Comparison of ENCODE assay signal across 8 cellular contexts in the genomic region with DNA sequence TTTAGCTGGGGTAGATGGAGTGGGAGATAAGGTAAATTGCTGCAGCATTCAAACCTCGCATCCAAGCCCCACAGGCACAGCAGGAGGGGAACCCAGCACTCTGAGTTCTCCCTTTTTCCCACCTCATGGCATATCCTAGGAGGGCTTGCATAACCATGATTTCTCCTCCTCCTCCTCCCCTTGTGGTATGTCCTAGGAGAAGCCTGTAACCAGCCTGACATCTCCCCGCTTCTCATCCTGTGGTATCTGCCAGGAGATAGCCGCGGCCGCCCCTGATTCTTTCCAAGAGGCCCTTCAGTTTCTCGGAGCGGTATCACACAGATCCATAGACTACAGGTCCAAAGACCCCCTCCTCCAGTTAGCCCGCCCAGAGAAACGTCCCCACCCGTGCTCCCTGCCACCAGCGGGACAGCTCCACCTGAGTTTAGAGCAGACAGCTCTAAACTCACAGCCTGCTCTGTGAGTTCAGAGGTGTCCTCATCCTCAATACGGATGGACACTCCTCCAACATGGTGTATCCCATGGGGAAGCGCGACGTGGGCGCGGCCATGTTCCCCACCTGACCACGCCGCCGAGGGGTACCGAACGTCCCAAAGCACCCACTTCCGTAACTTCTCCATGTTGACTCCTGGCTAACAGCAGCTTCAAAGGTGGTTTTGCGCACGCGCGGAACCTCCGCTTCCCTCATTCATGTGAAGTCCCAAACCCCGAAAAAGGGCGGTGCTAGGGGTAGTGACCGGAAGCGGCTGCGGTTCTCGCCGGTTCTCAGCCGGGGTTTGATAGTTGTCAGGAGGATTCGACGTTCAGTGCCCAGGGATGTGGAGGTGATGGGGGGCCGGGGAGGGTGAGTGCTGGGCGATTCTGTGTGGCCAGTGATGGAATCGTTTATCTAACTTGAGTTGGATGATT. TPM values are rescaled to one million over a fixed set of nuclear protein-coding genes. Genes with fewer than 3 reads are reported as not detected.
A peak's percentile ranks its signal among the peaks of the same experiment; 100 is the strongest.
DNase-seq lines count a peak whose midpoint lies in the region; ATAC-seq and TF ChIP-seq lines count a peak whose summit lies in the region.

A gene (plus strand): TSS at position 739 of the 909 bp plus-strand sequence. CDS start 9,366 bp downstream, outside the sequence.

- intact Hi-C loops in heart left ventricle (cut with DNase I): loop anchor here in 5 of 10 donors (5.0 to 10.0 kb wide), 4 partner anchors 179 to 188 kb away; a partner anchor contains a TSS

- H3K27me3 ChIP-seq in heart left ventricle: peaks cover 0 to 4% (median 0%) of the 10 kb centered on the region in 9 donors

- DNase-seq in GM13977 (ENCODE audit: low spot score): peak; percentile 73
- DNase-seq in NCI-H146 (lab: John Stamatoyannopoulos, UW): peak; percentile 98
- DNase-seq in T-cell: peak; percentile 80 to 90 (median 87)
- peak; percentile 95 for DNase-seq in amniotic epithelial cell (ENCODE audit: low read depth)
- peak; percentile 94 to 97 (median 96) for DNase-seq in heart left ventricle
- DNase-seq in pons (ENCODE audit: low spot score): peak; percentile 95
- peak; percentile 90 for DNase-seq in type B pancreatic cell (ENCODE audit: extremely low spot score, unreplicated experiment)

- CTCF ChIA-PET in T-cell (lab: Charles Lee): interaction anchor here (0.5 to 1.0 kb wide), 3 partner anchors 191 to 357 kb away, joined by 3 read pairs; no protein-coding TSS in a partner anchor

- H3K27ac Mint-ChIP-seq in T-cell: peak within 1 kb of the TSS; percentile 96 to 97
- peak within 1 kb of the TSS; percentile 93 for H3K27ac Mint-ChIP-seq in type B pancreatic cell

- H3K36me3 Mint-ChIP-seq in T-cell (no peaks in the 10 kb centered on the region), type B pancreatic cell (no peaks in the 10 kb centered on the region)

- H3K4me3 ChIP-seq in heart left ventricle: peak within 1 kb of the TSS; percentile 26 to 74 (median 59)

- peak in 1 of 2 donors; percentile 43 for TF ChIP-seq POLR2A in heart left ventricle (IDR thresholded peaks at IDR 0.05)

- in situ Hi-C loops in GM13977 (cut with MboI; ENCODE audit: low pct_unique_long_range_greater_than_20kb, low sequenced_read_pairs, unreplicated experiment): loop anchor here (10.0 kb wide), 1 partner anchor 188 kb away; no protein-coding TSS in a partner anchor

- H3K4me3 Mint-ChIP-seq in T-cell (peak within 1 kb of the TSS; percentile 96 to 99 (median 99)), type B pancreatic cell (peak within 1 kb of the TSS; percentile 97)

- H3K27me3 Mint-ChIP-seq in T-cell: no peaks in the 10 kb centered on the region
- H3K27me3 Mint-ChIP-seq in type B pancreatic cell: no peaks in the 10 kb centered on the region

- 0 to 36% (median 13%) methylated on average over 33 to 41 of the region's 41 CpGs for WGBS in heart left ventricle, 4 donors

- POLR2A ChIA-PET in T-cell (lab: Charles Lee): interaction anchor here in 1 of 2 donors (1.0 kb wide), 1 partner anchor 10 kb away, joined by 3 read pairs; no protein-coding TSS in a partner anchor

- peak within 1 kb of the TSS in 11 of 12 donors; percentile 59 to 83 (median 74) for H3K27ac ChIP-seq in heart left ventricle

- no peaks in the 10 kb centered on the region for H3K36me3 ChIP-seq in heart left ventricle

- peak; percentile 78 for ATAC-seq in HG02870 (IDR thresholded peaks at IDR 0.05; ENCODE audit: unreplicated experiment)
- ATAC-seq in T-cell (replicated peaks in 1 of 4): peak; percentile 96 to 98 (median 97)
- peak; percentile 99 to 100 (median 100) for ATAC-seq in heart left ventricle

- H3K9me3 ChIP-seq in heart left ventricle: no peaks in the 10 kb centered on the region

- H3K9me3 Mint-ChIP-seq in T-cell (no peaks in the 10 kb centered on the region), type B pancreatic cell (no peaks in the 10 kb centered on the region)

- H3K4me1 ChIP-seq in heart left ventricle: peaks cover 0 to 15% (median 0%) of the 10 kb centered on the region in 12 donors

- H3K4me1 Mint-ChIP-seq in T-cell: peaks cover 14 to 25% (median 17%) of the 10 kb centered on the region in 3 donors
- no peaks in the 10 kb centered on the region for H3K4me1 Mint-ChIP-seq in type B pancreatic cell (ENCODE audit: unreplicated experiment)

- TF ChIP-seq CTCF in GM13977 (IDR thresholded peaks at IDR 0.05; ENCODE audit: extremely low read depth, insufficient read depth, missing control alignments): no peak
- no peak for TF ChIP-seq CTCF in heart left ventricle (IDR thresholded peaks at IDR 0.05)
- TF ChIP-seq CTCF in type B pancreatic cell (conservative IDR thresholded peaks at IDR 0.05): no peak

RNA-seq across cellular contexts. Expression of the gene that starts here (rescaled TPM):
- 10 to 100 TPM in 4 of 5 donors, 1 to 10 TPM in 1; 8.7 to 14.3 (median 11.5) TPM for total RNA-seq in T-cell
- total RNA-seq in heart left ventricle: 1 to 10 TPM; 2.9 to 8.9 (median 6.9) TPM
- polyA plus RNA-seq in heart left ventricle: 1 to 10 TPM; 2.5 to 3.5 TPM
- total RNA-seq in type B pancreatic cell (ENCODE audit: low replicate concordance): 5.7 and 15.4 TPM in 2 replicates

Comparison
In these comparisons a context has a peak if more than half of its experiments do, and no peak if none do; other contexts are left out.
1. Peak in every context shown above with its lines: DNase-seq, ATAC-seq, H3K4me3 ChIP-seq and H3K27ac ChIP-seq.